Comparison of ENCODE assay signal across 4 cellular contexts in the genomic region with DNA sequence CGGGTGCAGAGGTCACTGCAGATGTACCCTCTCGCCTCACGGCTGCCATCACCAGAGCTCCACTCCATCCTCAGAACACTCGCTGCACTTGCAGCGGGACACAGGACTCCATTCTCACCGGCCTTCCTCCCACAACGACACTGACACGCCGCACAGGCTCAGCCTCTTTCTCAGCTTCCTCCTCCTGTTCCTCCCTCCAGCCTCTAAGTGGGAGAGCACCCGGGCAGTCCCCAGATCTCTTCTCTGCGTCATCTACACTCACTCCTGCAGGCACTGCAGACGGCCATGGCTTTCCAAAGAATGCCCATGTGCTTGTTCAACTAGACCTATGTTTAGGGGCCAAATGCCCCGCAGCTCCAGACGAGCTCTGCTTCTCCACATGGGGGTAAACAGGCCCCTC. TPM values are rescaled to one million over a fixed set of nuclear protein-coding genes. Genes with fewer than 3 reads are reported as not detected.
DNase-seq lines count a peak whose midpoint lies in the region; TF ChIP-seq lines count a peak whose summit lies in the region.

No MANE protein-coding gene starts in this region.

- no peak for DNase-seq in T-helper 1 cell
- no peak for DNase-seq in osteocyte (ENCODE audit: extremely low spot score, unreplicated experiment)
- DNase-seq in DMS 273 treated with DMSO at 0.1 percent for 48 hours (lab: John Stamatoyannopoulos, UW) = no peak

- H3K4me3 Mint-ChIP-seq in T-helper 1 cell treated with Interleukin-12 subunit alpha and Interleukin-12 subunit beta and Interleukin-4 antibody, amounts not matched to agents 30 μg/mL and 1 μg/mL, for 36 hours = no peak overlapping the region
- H3K4me3 Mint-ChIP-seq in osteocyte (ENCODE audit: unreplicated experiment) = no peak overlapping the region

- peaks cover 19% of the 10 kb centered on the region for H3K4me1 Mint-ChIP-seq in T-helper 1 cell treated with Interleukin-12 subunit alpha and Interleukin-12 subunit beta and Interleukin-4 antibody, amounts not matched to agents 30 μg/mL and 1 μg/mL, for 36 hours (ENCODE audit: low read depth)
- peaks cover 38% of the 10 kb centered on the region for H3K4me1 Mint-ChIP-seq in osteocyte (ENCODE audit: unreplicated experiment)

- H3K36me3 Mint-ChIP-seq in T-helper 1 cell treated with Interleukin-12 subunit alpha and Interleukin-12 subunit beta and Interleukin-4 antibody, amounts not matched to agents 30 μg/mL and 1 μg/mL, for 36 hours (ENCODE audit: low read depth) = peaks cover 26% of the 10 kb centered on the region
- H3K36me3 Mint-ChIP-seq in osteocyte (ENCODE audit: unreplicated experiment) = peaks cover 21% of the 10 kb centered on the region

- no peaks in the 10 kb centered on the region for H3K9me3 Mint-ChIP-seq in T-helper 1 cell treated with Interleukin-12 subunit alpha and Interleukin-12 subunit beta and Interleukin-4 antibody, amounts not matched to agents 30 μg/mL and 1 μg/mL, for 36 hours
- no peaks in the 10 kb centered on the region for H3K9me3 Mint-ChIP-seq in osteocyte (ENCODE audit: unreplicated experiment)

- TF ChIP-seq CTCF in osteocyte (IDR thresholded peaks at IDR 0.05) = no peak

- H3K27ac Mint-ChIP-seq in T-helper 1 cell treated with Interleukin-12 subunit alpha and Interleukin-12 subunit beta and Interleukin-4 antibody, amounts not matched to agents 30 μg/mL and 1 μg/mL, for 36 hours = peak overlapping the region; percentile 16
- H3K27ac Mint-ChIP-seq in osteocyte (ENCODE audit: unreplicated experiment) = peak overlapping the region; percentile 88

- H3K27me3 Mint-ChIP-seq in T-helper 1 cell treated with Interleukin-12 subunit alpha and Interleukin-12 subunit beta and Interleukin-4 antibody, amounts not matched to agents 30 μg/mL and 1 μg/mL, for 36 hours (ENCODE audit: low read depth) = no peaks in the 10 kb centered on the region
- no peaks in the 10 kb centered on the region for H3K27me3 Mint-ChIP-seq in osteocyte (ENCODE audit: unreplicated experiment)

RNA-seq across cellular contexts. Expression of gene FKRP, which starts 14.3 kb away (rescaled TPM):
- total RNA-seq in osteocyte = 34.0 and 37.7 TPM in 2 replicates

RNA-seq across cellular contexts. Expression of gene STRN4, which starts 14.7 kb away (rescaled TPM):
- 87.1 and 93.5 TPM in 2 replicates for total RNA-seq in osteocyte

RNA-seq across cellular contexts. Expression of gene PRKD2, which starts 14.7 kb away (rescaled TPM):
- total RNA-seq in osteocyte = 41.9 and 43.9 TPM in 2 replicates

RNA-seq across cellular contexts. Expression of gene SLC1A5, which starts 56.8 kb away (rescaled TPM):
- total RNA-seq in osteocyte = 313 and 354 TPM in 2 replicates
